9 cellular contexts compared by ENCODE assay signal in genomic region chr6:14706378-14706929, GRCh38.
A peak's percentile ranks its signal among the peaks of the same experiment; 100 is the strongest.
DNase-seq lines count a peak whose midpoint lies in the region; ATAC-seq and TF ChIP-seq lines count a peak whose summit lies in the region.
"Had no signal": no experiment of that assay in that cellular context is flagged by ENCODE, and none has a peak within 500 bp of the region (broad histone marks: within the 10 kb centered on the region; RNA-seq: fewer than 3 reads in every experiment).

No MANE protein-coding gene starts in this region.

- in situ Hi-C loops in GM13977 (cut with MboI; ENCODE audit: low pct_unique_long_range_greater_than_20kb, low sequenced_read_pairs, unreplicated experiment): no loop called here

- TF ChIP-seq CTCF in fibroblast of mammary gland (conservative IDR thresholded peaks at IDR 0.05; ENCODE audit: control insufficient read depth, insufficient read depth, low read depth, low read length) (no peak), retinal pigment epithelial cell (conservative IDR thresholded peaks at IDR 0.05; ENCODE audit: low read depth, low read length) (no peak), GM13977 (IDR thresholded peaks at IDR 0.05; ENCODE audit: extremely low read depth, insufficient read depth, missing control alignments) (no peak)

- H3K4me3 ChIP-seq in fibroblast of mammary gland (ENCODE audit: control insufficient read depth, low read depth, low read length) (no peak overlapping the region), retinal pigment epithelial cell (ENCODE audit: low read length) (no peak overlapping the region)
- H3K4me3 ChIP-seq: cardiac muscle cell had no signal

- DNase-seq in ELR (ENCODE audit: low read depth) (peak; percentile 100), fibroblast of mammary gland (ENCODE audit: low read depth) (peak; percentile 100), retinal pigment epithelial cell (ENCODE audit: low read depth) (peak; percentile 92), GM13977 (ENCODE audit: low spot score) (no peak), iPS-NIHi7 (ENCODE audit: extremely low spot score) (no peak), mucosa of gallbladder (ENCODE audit: low spot score) (no peak)
- DNase-seq in activated CD4-positive, CD25-positive, alpha-beta regulatory T cell treated with anti-CD3 and anti-CD28 coated beads, Interleukin-2, amount 50 U/mL, for 72 hours: peak; percentile 52

- ATAC-seq in GM19463 (IDR thresholded peaks at IDR 0.05; ENCODE audit: unreplicated experiment): no peak

Comparison
In these comparisons a context has a peak if more than half of its experiments do, and no peak if none do; other contexts are left out.
1. DNase-seq: peak in ELR (single experiment), activated CD4-positive, CD25-positive, alpha-beta regulatory T cell treated with anti-CD3 and anti-CD28 coated beads, Interleukin-2, amount 50 U/mL, for 72 hours (single experiment), fibroblast of mammary gland (single experiment) and retinal pigment epithelial cell (single experiment); none in GM13977 (single experiment), iPS-NIHi7 (single experiment) and mucosa of gallbladder (single experiment).